9 cellular contexts compared by ENCODE assay signal in genomic region chr2:218218409-218219185, GRCh38. TPM values are rescaled to one million over a fixed set of nuclear protein-coding genes. Genes with fewer than 3 reads are reported as not detected.
A peak's percentile ranks its signal among the peaks of the same experiment; 100 is the strongest.
DNase-seq lines count a peak whose midpoint lies in the region; ATAC-seq and TF ChIP-seq lines count a peak whose summit lies in the region.
"Had no signal": no experiment of that assay in that cellular context is flagged by ENCODE, and none has a peak within 500 bp of the region (broad histone marks: within the 10 kb centered on the region; RNA-seq: fewer than 3 reads in every experiment).

No MANE protein-coding gene starts in this region.

- H3K27ac Mint-ChIP-seq in CD4-positive, alpha-beta T cell: peak overlapping the region; percentile 96

- peaks cover 63% of the 10 kb centered on the region for H4K20me1 ChIP-seq in smooth muscle cell (ENCODE audit: low read depth)

- whole genome bisulfite sequencing in smooth muscle cell (ENCODE audit: low lambda C conversion rate): 7% methylated on average over 3 of the region's 3 CpGs

- intact Hi-C loops in CD4-positive, alpha-beta T cell (cut with DNase I, micrococcal nuclease): loop anchor here (1.0 to 5.0 kb wide), 4 partner anchors 11 to 179 kb away; partner anchors contain the start of gene CTDSP1 (in 1 of the 2)

- H3K4me3 Mint-ChIP-seq in CD4-positive, alpha-beta T cell: peak overlapping the region; percentile 95

- peak overlapping the region; percentile 96 for H3K4me3 ChIP-seq in fibroblast of villous mesenchyme (ENCODE audit: low read depth, low read length)
- H3K4me3 ChIP-seq in smooth muscle cell: peak overlapping the region; percentile 99

- no peaks in the 10 kb centered on the region for H3K36me3 ChIP-seq in smooth muscle cell (ENCODE audit: low read depth)

- no peaks in the 10 kb centered on the region for H3K27me3 ChIP-seq in CD4-positive, alpha-beta T cell (ENCODE audit: control insufficient read depth, insufficient read depth, low read length)
- no peaks in the 10 kb centered on the region for H3K27me3 ChIP-seq in smooth muscle cell (ENCODE audit: low read depth)

- H3K79me2 ChIP-seq in smooth muscle cell (ENCODE audit: low read depth): peaks cover 66% of the 10 kb centered on the region

- CTCF ChIA-PET in CD4-positive, alpha-beta T cell (lab: Charles Lee): interaction anchor here (0.8 kb wide), 1 partner anchor 11 kb away, joined by 5 read pairs; no protein-coding TSS in a partner anchor

- H3K27ac ChIP-seq in CD4-positive, alpha-beta T cell (ENCODE audit: low read depth, low read length): peak overlapping the region; percentile 99
- H3K27ac ChIP-seq in smooth muscle cell (ENCODE audit: low read depth): peak overlapping the region; percentile 97

- H3F3A ChIP-seq in smooth muscle cell (ENCODE audit: low read depth): peaks cover 30% of the 10 kb centered on the region

- no peaks in the 10 kb centered on the region for H3K27me3 Mint-ChIP-seq in CD4-positive, alpha-beta T cell

- H3K4me1 ChIP-seq in smooth muscle cell (ENCODE audit: low read depth): peaks cover 28% of the 10 kb centered on the region

- peak overlapping the region; percentile 96 for H3K4me2 ChIP-seq in smooth muscle cell

- H3K9me3 Mint-ChIP-seq in CD4-positive, alpha-beta T cell: no peaks in the 10 kb centered on the region

- peak in 2 of 10 experiments; percentile 7 to 20 for DNase-seq in CD4-positive, alpha-beta T cell
- peak; percentile 19 for DNase-seq in GM19238 (ENCODE audit: insufficient read length, low spot score)
- peak; percentile 28 for DNase-seq in T-helper 22 cell (ENCODE audit: low read depth)
- DNase-seq in fibroblast of villous mesenchyme (ENCODE audit: low read depth): no peak
- no peak for DNase-seq in smooth muscle cell (lab: John Stamatoyannopoulos, UW; ENCODE audit: unreplicated experiment)
- no peak for DNase-seq in NCI-H69 (lab: John Stamatoyannopoulos, UW)
- no peak for DNase-seq in COLO829 (ENCODE audit: low spot score)

- H3K4me1 Mint-ChIP-seq in CD4-positive, alpha-beta T cell (ENCODE audit: low read depth): peaks cover 63% of the 10 kb centered on the region

- H2AFZ ChIP-seq in smooth muscle cell (ENCODE audit: low read depth): no peak overlapping the region

- peak; percentile 30 for ATAC-seq in CD4-positive, alpha-beta T cell (ENCODE audit: poor library complexity)
- ATAC-seq in HG03342 (IDR thresholded peaks at IDR 0.05; ENCODE audit: unreplicated experiment): peak; percentile 35

- H3K9ac ChIP-seq in smooth muscle cell (ENCODE audit: low read depth): peak overlapping the region; percentile 97

- POLR2A ChIA-PET in CD4-positive, alpha-beta T cell (lab: Charles Lee): interaction anchor here (1.8 to 6.8 kb wide), 2 partner anchors 9 to 52 kb away, joined by 9 to 64 read pairs; partner anchors contain the start of genes AAMP and PNKD

- H3K36me3 Mint-ChIP-seq in CD4-positive, alpha-beta T cell (ENCODE audit: low read depth): peaks cover 63% of the 10 kb centered on the region

- no peak for TF ChIP-seq CTCF in CD4-positive, alpha-beta T cell (IDR thresholded peaks at IDR 0.05)
- no peak for TF ChIP-seq CTCF in fibroblast of villous mesenchyme (IDR thresholded peaks at IDR 0.05; ENCODE audit: insufficient read depth, low read depth, low read length)
- no peak for TF ChIP-seq CTCF in smooth muscle cell (IDR thresholded peaks at IDR 0.05; ENCODE audit: borderline replicate concordance, insufficient read depth, poor library complexity, severe bottlenecking)

- H3K9me3 ChIP-seq in CD4-positive, alpha-beta T cell (ENCODE audit: control insufficient read depth, low read length): no peaks in the 10 kb centered on the region
- no peaks in the 10 kb centered on the region for H3K9me3 ChIP-seq in smooth muscle cell (replicated peaks; ENCODE audit: low read depth)

RNA-seq across cellular contexts. Expression of gene ARPC2, which starts 1.6 kb away (rescaled TPM):
- total RNA-seq in CD4-positive, alpha-beta T cell: 100 to 1,000 TPM; 448 to 452 TPM
- total RNA-seq in fibroblast of villous mesenchyme: 482 and 483 TPM in 2 replicates
- total RNA-seq in smooth muscle cell: 645 and 653 TPM in 2 replicates
- 858 and 872 TPM in 2 replicates for polyA plus RNA-seq in smooth muscle cell

RNA-seq across cellular contexts. Expression of gene GPBAR1, which starts 42.2 kb away (rescaled TPM):
- total RNA-seq in CD4-positive, alpha-beta T cell: 1 to 10 TPM; 1.6 to 1.8 TPM
- under 0.01 TPM in 1 of 2 replicates, not detected in the other for total RNA-seq in fibroblast of villous mesenchyme
- 0.94 and 1.3 TPM in 2 replicates for total RNA-seq in smooth muscle cell
- 1.6 and 2.6 TPM in 2 replicates for polyA plus RNA-seq in smooth muscle cell

RNA-seq across cellular contexts. Expression of gene AAMP, which starts 51.3 kb away (rescaled TPM):
- total RNA-seq in CD4-positive, alpha-beta T cell: 10 to 100 TPM; 40.2 to 42.5 TPM
- total RNA-seq in fibroblast of villous mesenchyme (104 and 110 TPM in 2 replicates), smooth muscle cell (58.9 and 71.5 TPM in 2 replicates)
- polyA plus RNA-seq in smooth muscle cell: 95.8 and 135 TPM in 2 replicates

RNA-seq across cellular contexts. Expression of gene PNKD, which starts 51.7 kb away (rescaled TPM):
- total RNA-seq in CD4-positive, alpha-beta T cell: 10 to 100 TPM in 1 of 2 experiments, 1 to 10 TPM in 1; 9.2 to 10.6 TPM
- total RNA-seq in fibroblast of villous mesenchyme (26.1 and 26.8 TPM in 2 replicates), smooth muscle cell (26.1 and 42.0 TPM in 2 replicates)
- polyA plus RNA-seq in smooth muscle cell: 109 and 126 TPM in 2 replicates

RNA-seq across cellular contexts. Expression of gene CXCR1, which starts 51.8 kb away (rescaled TPM):
- total RNA-seq in CD4-positive, alpha-beta T cell: under 1 TPM in 1 of 2 experiments, not detected in 1; 0.08 TPM
- total RNA-seq in fibroblast of villous mesenchyme (not detected in 2 replicates), smooth muscle cell (not detected in 2 replicates)
- polyA plus RNA-seq in smooth muscle cell: not detected in 2 replicates
- total RNA-seq: RPMI7951 had no signal

Comparison
In these comparisons a context has a peak if more than half of its experiments do, and no peak if none do; other contexts are left out.
1. DNase-seq: peak in GM19238 (single experiment) and T-helper 22 cell (single experiment); none in fibroblast of villous mesenchyme (single experiment), smooth muscle cell (single experiment), NCI-H69 (single experiment) and COLO829 (single experiment).